ENCODE assay signal across 8 cellular contexts in genomic region chr19:8209111-8209964, GRCh38. TPM values are rescaled to one million over a fixed set of nuclear protein-coding genes. Genes with fewer than 3 reads are reported as not detected.
DNase-seq lines count a peak whose midpoint lies in the region; ATAC-seq and TF ChIP-seq lines count a peak whose summit lies in the region.

A gene with protein sequence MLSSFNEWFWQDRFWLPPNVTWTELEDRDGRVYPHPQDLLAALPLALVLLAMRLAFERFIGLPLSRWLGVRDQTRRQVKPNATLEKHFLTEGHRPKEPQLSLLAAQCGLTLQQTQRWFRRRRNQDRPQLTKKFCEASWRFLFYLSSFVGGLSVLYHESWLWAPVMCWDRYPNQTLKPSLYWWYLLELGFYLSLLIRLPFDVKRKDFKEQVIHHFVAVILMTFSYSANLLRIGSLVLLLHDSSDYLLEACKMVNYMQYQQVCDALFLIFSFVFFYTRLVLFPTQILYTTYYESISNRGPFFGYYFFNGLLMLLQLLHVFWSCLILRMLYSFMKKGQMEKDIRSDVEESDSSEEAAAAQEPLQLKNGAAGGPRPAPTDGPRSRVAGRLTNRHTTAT (plus strand): TSS chr19:8209370. CDS start chr19:8251077, 41,707 bp downstream.

- CTCF ChIA-PET in AG04450 (lab: Charles Lee), result interaction anchor here (0.8 kb wide), 1 partner anchor 208 kb away, joined by 4 read pairs; no protein-coding TSS in a partner anchor
- CTCF ChIA-PET in RWPE1 (lab: Yijun Ruan, JAX), result no interaction called here

- H3K27ac ChIP-seq in AG04450 (ENCODE audit: low read depth, low read length) (no peak within 1 kb of the TSS), RWPE1 (peak within 1 kb of the TSS; percentile 73), neutrophil (peak within 1 kb of the TSS; percentile 50), subcutaneous abdominal adipose tissue (ENCODE audit: low read depth, low read length) (peak within 1 kb of the TSS; percentile 23)

- POLR2A ChIA-PET in AG04450 (lab: Yijun Ruan, JAX) (no interaction called here), RWPE1 (lab: Yijun Ruan, JAX; ENCODE audit: low non-redundant PET) (no interaction called here)

- peaks cover 6% of the 10 kb centered on the region; the same call in 1 of the 2 replicates for H3K9me3 ChIP-seq in AG04450 (ENCODE audit: control insufficient read depth, insufficient read depth, low read length)
- H3K9me3 ChIP-seq in neutrophil, result no peaks in the 10 kb centered on the region
- H3K9me3 ChIP-seq in subcutaneous abdominal adipose tissue (ENCODE audit: control insufficient read depth in 5 of 5, low read length in 5 of 5), result no peaks in the 10 kb centered on the region

- no peaks in the 10 kb centered on the region for H3K36me3 ChIP-seq in neutrophil
- no peaks in the 10 kb centered on the region for H3K36me3 ChIP-seq in subcutaneous abdominal adipose tissue (ENCODE audit: control insufficient read depth in 5 of 5, insufficient read depth in 5 of 5, low read length in 5 of 5)

- H3K27me3 ChIP-seq in AG04450 (ENCODE audit: control insufficient read depth, insufficient read depth, low read length) (peaks cover 28% of the 10 kb centered on the region), neutrophil (peaks cover 72% of the 10 kb centered on the region), subcutaneous abdominal adipose tissue (ENCODE audit: control insufficient read depth in 5 of 5, insufficient read depth in 4 of 5, low read length in 5 of 5) (peaks cover 0 to 11% (median 0%) of the 10 kb centered on the region in 5 donors)

- peaks cover 4 to 16% of the 10 kb centered on the region in 2 experiments for H3K4me1 ChIP-seq in neutrophil (ENCODE audit: control insufficient read depth in 1 of 2, insufficient read depth in 1 of 2, low read depth in 1 of 2, low read length in 1 of 2)
- H3K4me1 ChIP-seq in subcutaneous abdominal adipose tissue (ENCODE audit: control insufficient read depth in 5 of 5, insufficient read depth in 5 of 5, low read length in 5 of 5), result peaks cover 0 to 22% (median 20%) of the 10 kb centered on the region in 5 donors

- DNase-seq in AG04450 (ENCODE audit: low read depth, low spot score) (no peak), RWPE1 (ENCODE audit: low spot score) (peak; percentile 81), germinal center (ENCODE audit: low spot score) (peak; percentile 94)
- DNase-seq in activated gamma-delta T cell treated with anti-CD3 and anti-CD28 coated beads, Interleukin-2, amount 50 U/mL, for 16 hours (ENCODE audit: low read depth), result peak; percentile 64

- peak; percentile 70 for ATAC-seq in GM18909 (IDR thresholded peaks at IDR 0.05; ENCODE audit: poor library complexity, unreplicated experiment)
- ATAC-seq in HG03159 (IDR thresholded peaks at IDR 0.05; ENCODE audit: unreplicated experiment), result peak; percentile 63

- TF ChIP-seq CTCF in AG04450 (IDR thresholded peaks at IDR 0.05; ENCODE audit: low read depth, low read length) (no peak), RWPE1 (conservative IDR thresholded peaks at IDR 0.05; ENCODE audit: low read depth) (no peak), neutrophil (IDR thresholded peaks at IDR 0.05) (no peak)

- H3K4me3 ChIP-seq in AG04450 (ENCODE audit: low read depth, low read length) (peak within 1 kb of the TSS; percentile 56), neutrophil (ENCODE audit: low read depth in 1 of 2, low read length in 1 of 2) (peak within 1 kb of the TSS; percentile 62 to 79), subcutaneous abdominal adipose tissue (ENCODE audit: low read depth in 1 of 5, low read length in 5 of 5) (peak within 1 kb of the TSS; percentile 67 to 84 (median 72))

- peak within 1 kb of the TSS in 4 of 5 donors; percentile 75 to 83 (median 82) for H3K9ac ChIP-seq in subcutaneous abdominal adipose tissue (ENCODE audit: low read length in 5 of 5)

RNA-seq across cellular contexts. Expression of the gene that starts here (rescaled TPM):
- polyA plus RNA-seq in AG04450 (2011; rRNA removed), result 4.7 and 5.4 TPM in 2 replicates
- 4.3 and 7.6 TPM in 2 replicates for polyA minus RNA-seq in AG04450 (2011; rRNA and poly(A)+ RNA removed)
